1 cellular context compared by ENCODE assay signal in the genomic region with DNA sequence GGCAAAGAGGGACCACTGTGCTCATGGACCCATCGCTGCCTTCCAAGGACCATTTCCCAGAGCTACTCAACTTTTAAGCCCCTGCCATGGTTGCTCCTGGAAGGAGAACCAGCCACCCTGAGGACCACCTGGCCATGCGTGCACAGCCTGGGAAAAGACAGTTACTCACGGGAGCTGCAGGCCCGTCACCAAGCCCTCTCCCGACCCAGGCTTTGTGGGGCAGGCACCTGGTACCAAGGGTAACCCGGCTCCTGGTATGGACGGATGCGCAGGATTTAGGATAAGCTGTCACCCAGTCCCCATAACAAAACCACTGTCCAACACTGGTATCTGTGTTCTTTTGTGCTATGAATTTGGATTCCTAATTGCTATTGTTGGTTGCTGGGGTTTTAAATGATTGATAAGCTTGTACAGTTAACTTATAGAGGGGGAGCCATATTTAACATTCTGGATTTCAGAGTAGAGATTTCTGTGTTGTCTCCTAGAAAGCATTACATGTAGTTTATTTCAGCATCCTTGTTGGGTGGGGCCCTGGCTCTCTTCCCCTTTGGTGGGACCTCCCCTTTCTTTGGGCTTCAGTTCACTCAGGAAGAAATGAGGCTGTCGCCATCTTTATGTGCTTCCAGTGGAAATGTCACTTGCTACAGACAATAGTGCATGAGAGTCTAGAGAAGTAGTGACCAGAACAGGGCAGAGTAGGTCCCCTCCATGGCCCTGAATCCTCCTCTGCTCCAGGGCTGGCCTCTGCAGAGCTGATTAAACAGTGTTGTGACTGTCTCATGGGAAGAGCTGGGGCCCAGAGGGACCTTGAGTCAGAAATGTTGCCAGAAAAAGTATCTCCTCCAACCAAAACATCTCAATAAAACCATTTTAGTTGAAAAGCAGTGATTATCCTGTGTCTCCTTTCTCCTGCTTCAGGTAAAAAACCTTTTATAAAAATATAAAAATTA.
TF ChIP-seq lines count a peak whose summit lies in the region.

No MANE protein-coding gene starts in this region.

TF ChIP-seq in GM12878, 131 proteins besides CTCF, POLR2A, EP300 and RAD21:
- 0 out of 2 replicates have a peak, but pooled peaks have one; percentile 2 for TF ChIP-seq POLR2AphosphoS2 (IDR thresholded peaks at IDR 0.05; ENCODE audit: low read depth, low read length)
- TF ChIP-seq BHLHE40 (IDR thresholded peaks at IDR 0.05; ENCODE audit: borderline replicate concordance in 1 of 2, low read depth in 2 of 2, low read length in 1 of 2), result no peak
- peak; percentile 48; the same call in 1 of the 2 replicates for TF ChIP-seq POLR2AphosphoS5 (IDR thresholded peaks at IDR 0.05; ENCODE audit: low read length)
- TF ChIP-seq, protein P1, sequence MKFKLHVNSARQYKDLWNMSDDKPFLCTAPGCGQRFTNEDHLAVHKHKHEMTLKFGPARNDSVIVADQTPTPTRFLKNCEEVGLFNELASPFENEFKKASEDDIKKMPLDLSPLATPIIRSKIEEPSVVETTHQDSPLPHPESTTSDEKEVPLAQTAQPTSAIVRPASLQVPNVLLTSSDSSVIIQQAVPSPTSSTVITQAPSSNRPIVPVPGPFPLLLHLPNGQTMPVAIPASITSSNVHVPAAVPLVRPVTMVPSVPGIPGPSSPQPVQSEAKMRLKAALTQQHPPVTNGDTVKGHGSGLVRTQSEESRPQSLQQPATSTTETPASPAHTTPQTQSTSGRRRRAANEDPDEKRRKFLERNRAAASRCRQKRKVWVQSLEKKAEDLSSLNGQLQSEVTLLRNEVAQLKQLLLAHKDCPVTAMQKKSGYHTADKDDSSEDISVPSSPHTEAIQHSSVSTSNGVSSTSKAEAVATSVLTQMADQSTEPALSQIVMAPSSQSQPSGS (IDR thresholded peaks at IDR 0.05; ENCODE audit: low read length), result peak; percentile 44
- peak; percentile 36 for TF ChIP-seq PML (IDR thresholded peaks at IDR 0.05; ENCODE audit: low read length)
- TF ChIP-seq CREB1 (IDR thresholded peaks at IDR 0.05; ENCODE audit: low read depth), result peak; percentile 7; the same call in 1 of the 2 replicates
- TF ChIP-seq, protein P2, sequence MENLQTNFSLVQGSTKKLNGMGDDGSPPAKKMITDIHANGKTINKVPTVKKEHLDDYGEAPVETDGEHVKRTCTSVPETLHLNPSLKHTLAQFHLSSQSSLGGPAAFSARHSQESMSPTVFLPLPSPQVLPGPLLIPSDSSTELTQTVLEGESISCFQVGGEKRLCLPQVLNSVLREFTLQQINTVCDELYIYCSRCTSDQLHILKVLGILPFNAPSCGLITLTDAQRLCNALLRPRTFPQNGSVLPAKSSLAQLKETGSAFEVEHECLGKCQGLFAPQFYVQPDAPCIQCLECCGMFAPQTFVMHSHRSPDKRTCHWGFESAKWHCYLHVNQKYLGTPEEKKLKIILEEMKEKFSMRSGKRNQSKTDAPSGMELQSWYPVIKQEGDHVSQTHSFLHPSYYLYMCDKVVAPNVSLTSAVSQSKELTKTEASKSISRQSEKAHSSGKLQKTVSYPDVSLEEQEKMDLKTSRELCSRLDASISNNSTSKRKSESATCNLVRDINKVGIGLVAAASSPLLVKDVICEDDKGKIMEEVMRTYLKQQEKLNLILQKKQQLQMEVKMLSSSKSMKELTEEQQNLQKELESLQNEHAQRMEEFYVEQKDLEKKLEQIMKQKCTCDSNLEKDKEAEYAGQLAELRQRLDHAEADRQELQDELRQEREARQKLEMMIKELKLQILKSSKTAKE (IDR thresholded peaks at IDR 0.05; ENCODE audit: low read depth, poor library complexity, severe bottlenecking), result no peak
- TF ChIP-seq TBL1XR1 (IDR thresholded peaks at IDR 0.05; ENCODE audit: low read depth, low read length), result no peak
- TF ChIP-seq RUNX3 (IDR thresholded peaks at IDR 0.05; ENCODE audit: low read length), result peak; percentile 14; the same call in 1 of the 2 replicates
- TF ChIP-seq YY1 (IDR thresholded peaks at IDR 0.05; ENCODE audit: low read depth, low read length), result peak; percentile 23
- peak; percentile 64; the same call in 1 of the 2 replicates for TF ChIP-seq ZBED1 (IDR thresholded peaks at IDR 0.05; ENCODE audit: borderline replicate concordance)
TF ChIP-seq in GM12878: peak in this region for 8.
